Comparison of ENCODE assay signal across 16 cellular contexts in the genomic region with DNA sequence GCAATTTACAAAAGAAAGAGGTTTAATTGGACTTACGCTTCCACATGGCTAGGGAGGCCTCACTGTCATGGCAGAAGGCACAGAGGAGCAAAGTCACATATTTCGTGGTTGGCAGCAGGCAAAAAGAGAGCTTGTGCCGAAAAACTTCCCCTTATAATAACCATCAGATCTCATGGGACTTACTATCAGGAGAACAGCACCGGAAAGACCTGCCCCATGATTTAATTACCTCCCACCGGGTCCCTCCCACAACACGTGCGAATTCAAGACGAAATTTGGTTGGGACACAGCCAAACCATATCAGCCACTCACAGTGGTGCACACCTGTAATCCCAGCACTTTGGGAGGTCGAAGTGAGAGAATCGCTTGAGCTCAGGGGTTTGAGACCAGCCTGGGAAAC.
"Had no signal": no experiment of that assay in that cellular context is flagged by ENCODE, and none has a peak within 500 bp of the region (broad histone marks: within the 10 kb centered on the region; RNA-seq: fewer than 3 reads in every experiment).

No MANE protein-coding gene starts in this region.

- H3K27ac ChIP-seq: esophagus muscularis mucosa, ovary, psoas muscle, tibial artery had no signal

- H3K9me3 ChIP-seq: esophagus muscularis mucosa, ovary, psoas muscle, tibial artery had no signal

- H3K36me3 ChIP-seq: esophagus muscularis mucosa, ovary, tibial artery had no signal

- H3K4me1 ChIP-seq: psoas muscle had no signal

- DNase-seq: activated CD4-positive, alpha-beta memory T cell treated with anti-CD3 and anti-CD28 coated beads, Interleukin-2, amount 10 ng/mL, durations not matched to agents 7 days and 5 days; activated CD4-positive, alpha-beta T cell treated with anti-CD3 and anti-CD28 coated beads for 4 hours; activated CD8-positive, alpha-beta memory T cell treated with anti-CD3 and anti-CD28 coated beads, Interleukin-2, amount 10 ng/mL, durations not matched to agents 7 days and 5 days; activated naive CD4-positive, alpha-beta T cell treated with anti-CD3 and anti-CD28 coated beads for 36 hours; aorta; effector CD8-positive, alpha-beta T cell; mesenchymal stem cell; naive thymus-derived CD8-positive, alpha-beta T cell; ovary; psoas muscle; right cardiac atrium; stimulated activated CD4-positive, alpha-beta T cell treated with anti-CD3 and anti-CD28 coated beads, Interleukin-2, amount 100 ng/mL, for 24 hours; stimulated activated naive CD8-positive, alpha-beta T cell treated with anti-CD3 and anti-CD28 coated beads, Interleukin-15, Interleukin-2, amounts not matched to agents 100 U/mL and 50 U/mL, for 24 hours; substantia nigra had no signal

- ATAC-seq: activated CD8-positive, alpha-beta memory T cell treated with anti-CD3 and anti-CD28 coated beads, Interleukin-2, amount 10 ng/mL, durations not matched to agents 7 days and 5 days; naive thymus-derived CD8-positive, alpha-beta T cell; psoas muscle; right cardiac atrium; stimulated activated naive CD8-positive, alpha-beta T cell treated with anti-CD3 and anti-CD28 coated beads, Interleukin-15, Interleukin-2, amounts not matched to agents 100 U/mL and 50 U/mL, for 24 hours had no signal

- H3K27me3 ChIP-seq: ovary had no signal

- H3K4me3 ChIP-seq: esophagus muscularis mucosa, ovary, psoas muscle, tibial artery had no signal
